In the genomic region with DNA sequence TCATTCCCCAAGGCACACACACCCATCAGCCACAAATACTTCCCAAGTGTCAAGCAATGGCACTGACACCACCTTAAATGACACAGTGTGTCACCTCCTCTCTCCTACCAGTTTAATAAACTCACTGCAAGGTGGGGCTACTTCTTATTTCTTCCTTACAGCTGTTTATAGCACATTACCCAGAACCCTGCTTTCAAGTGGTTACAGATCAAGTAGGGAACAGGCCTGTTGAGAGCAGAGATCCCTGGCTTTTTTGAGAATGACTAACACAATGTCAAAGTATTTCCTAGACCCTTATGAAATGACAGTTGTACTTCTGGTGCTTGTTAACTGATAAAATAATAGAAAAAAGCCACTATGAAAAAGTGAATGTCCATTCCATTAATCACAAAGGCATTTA, we compare ENCODE assay signal across 13 cellular contexts. TPM values are rescaled to one million over a fixed set of nuclear protein-coding genes. Genes with fewer than 3 reads are reported as not detected.
DNase-seq lines count a peak whose midpoint lies in the region; ATAC-seq and TF ChIP-seq lines count a peak whose summit lies in the region.
"Had no signal": no experiment of that assay in that cellular context is flagged by ENCODE, and none has a peak within 500 bp of the region (broad histone marks: within the 10 kb centered on the region; RNA-seq: fewer than 3 reads in every experiment).

No MANE protein-coding gene starts in this region.

- H3K4me2 ChIP-seq in smooth muscle cell: peak overlapping the region; percentile 5
- H3K4me2 ChIP-seq: GM23338 had no signal

- ATAC-seq in SK-N-SH treated with all-trans-retinoic acid at 6 μM for 48 hours (peak; percentile 12; the same call in 1 of the 3 replicates), GM21381 (IDR thresholded peaks at IDR 0.05; ENCODE audit: unreplicated experiment) (no peak)
- ATAC-seq: GM23338 had no signal

- peaks cover 68% of the 10 kb centered on the region for H3K79me2 ChIP-seq in smooth muscle cell (ENCODE audit: low read depth)

- peak overlapping the region; percentile 100 for H3K27ac ChIP-seq in smooth muscle cell (ENCODE audit: low read depth)
- H3K27ac ChIP-seq: 22Rv1 had no signal

- peaks cover 34% of the 10 kb centered on the region for H3K4me1 ChIP-seq in smooth muscle cell (ENCODE audit: low read depth)

- peak overlapping the region; percentile 0 for H3K9ac ChIP-seq in smooth muscle cell (ENCODE audit: low read depth)

- DNase-seq in DMS79 treated with DMSO at 0.1 percent for 48 hours (lab: John Stamatoyannopoulos, UW) (peak; percentile 6), DMS79 (lab: John Stamatoyannopoulos, UW) (no peak), fibroblast of mammary gland (ENCODE audit: low read depth) (peak; percentile 43), smooth muscle cell (lab: John Stamatoyannopoulos, UW; ENCODE audit: unreplicated experiment) (no peak), inferior parietal cortex (ENCODE audit: extremely low spot score) (no peak), anterior cingulate cortex (lab: John Stamatoyannopoulos, UW) (no peak)
- DNase-seq: activated CD4-positive, alpha-beta T cell treated with anti-CD3 and anti-CD28 coated beads, Interleukin-2, amount 10 ng/mL, durations not matched to agents 7 days and 5 days had no signal

- no peaks in the 10 kb centered on the region for H3K27me3 ChIP-seq in smooth muscle cell (ENCODE audit: low read depth)

- no peaks in the 10 kb centered on the region for H3K36me3 ChIP-seq in smooth muscle cell (ENCODE audit: low read depth)

- H4K20me1 ChIP-seq in smooth muscle cell (ENCODE audit: low read depth): peaks cover 42% of the 10 kb centered on the region

- no peak overlapping the region for H3K4me3 ChIP-seq in fibroblast of mammary gland (ENCODE audit: control insufficient read depth, low read depth, low read length)
- no peak overlapping the region for H3K4me3 ChIP-seq in smooth muscle cell
- H3K4me3 ChIP-seq: GM23338 had no signal

- no peaks in the 10 kb centered on the region for H3K9me3 ChIP-seq in smooth muscle cell (replicated peaks; ENCODE audit: low read depth)

- peaks cover 41% of the 10 kb centered on the region for H3F3A ChIP-seq in smooth muscle cell (ENCODE audit: low read depth)

- no peak overlapping the region for H2AFZ ChIP-seq in smooth muscle cell (ENCODE audit: low read depth)
- H2AFZ ChIP-seq: GM23338 had no signal

- TF ChIP-seq CTCF in fibroblast of mammary gland (conservative IDR thresholded peaks at IDR 0.05; ENCODE audit: control insufficient read depth, insufficient read depth, low read depth, low read length) (no peak), smooth muscle cell (IDR thresholded peaks at IDR 0.05; ENCODE audit: borderline replicate concordance, insufficient read depth, poor library complexity, severe bottlenecking) (no peak)

TF ChIP-seq in SK-N-SH treated with all-trans-retinoic acid at 6 μM for 48 hours, 23 proteins besides CTCF, POLR2A, EP300 and RAD21:
- TF ChIP-seq, protein P1, sequence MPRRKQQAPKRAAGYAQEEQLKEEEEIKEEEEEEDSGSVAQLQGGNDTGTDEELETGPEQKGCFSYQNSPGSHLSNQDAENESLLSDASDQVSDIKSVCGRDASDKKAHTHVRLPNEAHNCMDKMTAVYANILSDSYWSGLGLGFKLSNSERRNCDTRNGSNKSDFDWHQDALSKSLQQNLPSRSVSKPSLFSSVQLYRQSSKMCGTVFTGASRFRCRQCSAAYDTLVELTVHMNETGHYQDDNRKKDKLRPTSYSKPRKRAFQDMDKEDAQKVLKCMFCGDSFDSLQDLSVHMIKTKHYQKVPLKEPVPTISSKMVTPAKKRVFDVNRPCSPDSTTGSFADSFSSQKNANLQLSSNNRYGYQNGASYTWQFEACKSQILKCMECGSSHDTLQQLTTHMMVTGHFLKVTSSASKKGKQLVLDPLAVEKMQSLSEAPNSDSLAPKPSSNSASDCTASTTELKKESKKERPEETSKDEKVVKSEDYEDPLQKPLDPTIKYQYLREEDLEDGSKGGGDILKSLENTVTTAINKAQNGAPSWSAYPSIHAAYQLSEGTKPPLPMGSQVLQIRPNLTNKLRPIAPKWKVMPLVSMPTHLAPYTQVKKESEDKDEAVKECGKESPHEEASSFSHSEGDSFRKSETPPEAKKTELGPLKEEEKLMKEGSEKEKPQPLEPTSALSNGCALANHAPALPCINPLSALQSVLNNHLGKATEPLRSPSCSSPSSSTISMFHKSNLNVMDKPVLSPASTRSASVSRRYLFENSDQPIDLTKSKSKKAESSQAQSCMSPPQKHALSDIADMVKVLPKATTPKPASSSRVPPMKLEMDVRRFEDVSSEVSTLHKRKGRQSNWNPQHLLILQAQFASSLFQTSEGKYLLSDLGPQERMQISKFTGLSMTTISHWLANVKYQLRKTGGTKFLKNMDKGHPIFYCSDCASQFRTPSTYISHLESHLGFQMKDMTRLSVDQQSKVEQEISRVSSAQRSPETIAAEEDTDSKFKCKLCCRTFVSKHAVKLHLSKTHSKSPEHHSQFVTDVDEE (CRISPR knock-in tag; IDR thresholded peaks at IDR 0.05): no peak
- TF ChIP-seq GLIS3 (CRISPR knock-in tag; IDR thresholded peaks at IDR 0.05) (no peak), ZC3H10 (CRISPR knock-in tag; IDR thresholded peaks at IDR 0.05) (no peak), CSDC2 (CRISPR knock-in tag; IDR thresholded peaks at IDR 0.05) (no peak), ZNF8 (CRISPR knock-in tag; IDR thresholded peaks at IDR 0.05) (no peak), ISL1 (CRISPR knock-in tag; IDR thresholded peaks at IDR 0.05) (no peak), TOX (CRISPR knock-in tag; IDR thresholded peaks at IDR 0.05; ENCODE audit: borderline replicate concordance) (no peak), ZFP3 (CRISPR knock-in tag; IDR thresholded peaks at IDR 0.05) (no peak), BACH2 (CRISPR knock-in tag; IDR thresholded peaks at IDR 0.05; ENCODE audit: borderline replicate concordance) (no peak), ZNF565 (CRISPR knock-in tag; conservative IDR thresholded peaks at IDR 0.05; ENCODE audit: low read depth) (no peak)
- TF ChIP-seq, protein P2, sequence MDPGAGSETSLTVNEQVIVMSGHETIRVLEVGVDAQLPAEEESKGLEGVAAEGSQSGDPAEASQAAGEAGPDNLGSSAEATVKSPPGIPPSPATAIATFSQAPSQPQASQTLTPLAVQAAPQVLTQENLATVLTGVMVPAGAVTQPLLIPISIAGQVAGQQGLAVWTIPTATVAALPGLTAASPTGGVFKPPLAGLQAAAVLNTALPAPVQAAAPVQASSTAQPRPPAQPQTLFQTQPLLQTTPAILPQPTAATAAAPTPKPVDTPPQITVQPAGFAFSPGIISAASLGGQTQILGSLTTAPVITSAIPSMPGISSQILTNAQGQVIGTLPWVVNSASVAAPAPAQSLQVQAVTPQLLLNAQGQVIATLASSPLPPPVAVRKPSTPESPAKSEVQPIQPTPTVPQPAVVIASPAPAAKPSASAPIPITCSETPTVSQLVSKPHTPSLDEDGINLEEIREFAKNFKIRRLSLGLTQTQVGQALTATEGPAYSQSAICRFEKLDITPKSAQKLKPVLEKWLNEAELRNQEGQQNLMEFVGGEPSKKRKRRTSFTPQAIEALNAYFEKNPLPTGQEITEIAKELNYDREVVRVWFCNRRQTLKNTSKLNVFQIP (CRISPR knock-in tag; IDR thresholded peaks at IDR 0.05; ENCODE audit: borderline replicate concordance, low read depth): no peak
- TF ChIP-seq, protein P3, sequence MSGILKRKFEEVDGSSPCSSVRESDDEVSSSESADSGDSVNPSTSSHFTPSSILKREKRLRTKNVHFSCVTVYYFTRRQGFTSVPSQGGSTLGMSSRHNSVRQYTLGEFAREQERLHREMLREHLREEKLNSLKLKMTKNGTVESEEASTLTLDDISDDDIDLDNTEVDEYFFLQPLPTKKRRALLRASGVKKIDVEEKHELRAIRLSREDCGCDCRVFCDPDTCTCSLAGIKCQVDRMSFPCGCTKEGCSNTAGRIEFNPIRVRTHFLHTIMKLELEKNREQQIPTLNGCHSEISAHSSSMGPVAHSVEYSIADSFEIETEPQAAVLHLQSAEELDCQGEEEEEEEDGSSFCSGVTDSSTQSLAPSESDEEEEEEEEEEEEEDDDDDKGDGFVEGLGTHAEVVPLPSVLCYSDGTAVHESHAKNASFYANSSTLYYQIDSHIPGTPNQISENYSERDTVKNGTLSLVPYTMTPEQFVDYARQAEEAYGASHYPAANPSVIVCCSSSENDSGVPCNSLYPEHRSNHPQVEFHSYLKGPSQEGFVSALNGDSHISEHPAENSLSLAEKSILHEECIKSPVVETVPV (CRISPR knock-in tag; IDR thresholded peaks at IDR 0.05): no peak

RNA-seq across cellular contexts. Expression of a gene that starts 19.8 kb away (rescaled TPM):
- total RNA-seq in smooth muscle cell: 19.6 and 29.4 TPM in 2 replicates
- 42.5 and 43.0 TPM in 2 replicates for polyA plus RNA-seq in smooth muscle cell

RNA-seq across cellular contexts. Expression of a gene that starts 47.9 kb away (rescaled TPM):
- total RNA-seq in smooth muscle cell: not detected in 2 replicates
- not detected in 2 replicates for polyA plus RNA-seq in smooth muscle cell
- total RNA-seq: activated CD4-positive, alpha-beta T cell treated with anti-CD3 and anti-CD28 coated beads, Interleukin-2, amount 10 ng/mL, durations not matched to agents 7 days and 5 days; cardiac septum; GM23338; mesothelial cell of epicardium had no signal
- polyA plus RNA-seq: GM23338 had no signal

Comparison
In these comparisons a context has a peak if more than half of its experiments do, and no peak if none do; other contexts are left out.
1. DNase-seq: peak in DMS79 treated with DMSO at 0.1 percent for 48 hours (single experiment) and fibroblast of mammary gland (single experiment); none in DMS79 (single experiment), smooth muscle cell (single experiment), inferior parietal cortex (single experiment) and anterior cingulate cortex (0 of 58).